18 cellular contexts compared by ENCODE assay signal in the genomic region with DNA sequence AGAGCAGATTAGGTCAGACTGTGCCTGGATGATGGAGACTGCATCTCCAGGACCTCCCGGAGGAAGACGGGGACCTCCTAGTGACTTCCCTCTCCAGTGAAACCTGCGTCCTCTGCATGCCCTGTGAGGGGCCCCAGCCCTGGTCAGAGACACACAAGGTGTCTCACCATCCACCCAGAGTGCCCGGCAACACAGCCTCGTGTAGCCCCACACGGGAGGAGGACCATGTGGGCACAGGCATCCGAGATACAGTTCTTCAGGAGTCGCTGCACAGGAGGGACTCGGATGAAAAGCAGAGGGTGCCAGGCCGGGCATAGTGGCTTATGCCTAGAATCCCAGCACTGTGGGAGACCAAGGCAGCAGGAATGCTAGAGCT.
"Had no signal": no experiment of that assay in that cellular context is flagged by ENCODE, and none has a peak within 500 bp of the region (broad histone marks: within the 10 kb centered on the region; RNA-seq: fewer than 3 reads in every experiment).

No MANE protein-coding gene starts in this region.

- DNase-seq: activated CD4-positive, alpha-beta T cell treated with anti-CD3 and anti-CD28 coated beads for 36 hours; activated CD4-positive, CD25-positive, alpha-beta regulatory T cell; activated CD8-positive, alpha-beta T cell treated with anti-CD3 and anti-CD28 coated beads, Interleukin-2, amount 10 ng/mL, durations not matched to agents 7 days and 5 days; activated naive CD4-positive, alpha-beta T cell; anterior cingulate cortex; cortex of kidney; effector memory CD8-positive, alpha-beta T cell; hypothalamus; immature natural killer cell; mammary epithelial cell; naive B cell; nephron progenitor cell; psoas muscle; stimulated activated CD4-positive, alpha-beta T cell treated with anti-CD3 and anti-CD28 coated beads, Interleukin-2, amount 100 ng/mL, for 48 hours; stimulated activated naive CD4-positive, alpha-beta T cell treated with Interleukin-2 at 50 U/mL for 16 hours had no signal

- H3K36me3 ChIP-seq: pancreas had no signal

- H3K4me1 ChIP-seq: heart left ventricle, pancreas, psoas muscle, tibial nerve had no signal

- H3K27me3 ChIP-seq: heart left ventricle, pancreas, tibial nerve had no signal

- ATAC-seq: activated CD4-positive, alpha-beta T cell treated with anti-CD3 and anti-CD28 coated beads for 36 hours; activated CD8-positive, alpha-beta T cell treated with anti-CD3 and anti-CD28 coated beads, Interleukin-2, amount 10 ng/mL, durations not matched to agents 7 days and 5 days; effector memory CD8-positive, alpha-beta T cell; pancreas; psoas muscle had no signal

- H3K27ac ChIP-seq: heart left ventricle, pancreas, psoas muscle, tibial nerve had no signal

- H3K9me3 ChIP-seq: heart left ventricle, pancreas, psoas muscle, tibial nerve had no signal

- H3K4me3 ChIP-seq: heart left ventricle, pancreas, psoas muscle, tibial nerve had no signal
